ENCODE assay signal across 13 cellular contexts in genomic region chr10:71584902-71585578, GRCh38.
"Had no signal": no experiment of that assay in that cellular context is flagged by ENCODE, and none has a peak within 500 bp of the region (broad histone marks: within the 10 kb centered on the region; RNA-seq: fewer than 3 reads in every experiment).

No MANE protein-coding gene starts in this region.

- FAIRE-seq: bronchial epithelial cell had no signal

- H3K79me2 ChIP-seq: hepatocyte had no signal

- H3K4me3 ChIP-seq: gastroesophageal sphincter, hepatocyte, lower lobe of right lung, right atrium auricular region, tibial nerve had no signal

- H3K36me3 ChIP-seq: gastroesophageal sphincter, lower lobe of right lung, right atrium auricular region, tibial nerve had no signal

- H3K27ac ChIP-seq: gastroesophageal sphincter, hepatocyte, lower lobe of right lung, right atrium auricular region, tibial nerve had no signal

- DNase-seq: activated CD4-positive, alpha-beta T cell treated with anti-CD3 and anti-CD28 coated beads, Interleukin-2, amount 50 U/mL, for 4 hours; activated effector memory CD4-positive, alpha-beta T cell treated with Interleukin-2 at 50 U/mL for 16 hours; activated T-cell treated with anti-CD3 and anti-CD28 coated beads, Interleukin-2, amount 50 U/mL, for 1 hour; amniotic stem cell; lower lobe of right lung; naive thymus-derived CD4-positive, alpha-beta T cell; stimulated activated naive B cell treated with anti-CD40 and anti-IgM and Interleukin-4, amounts not matched to agents 10 μg/mL and 1 μg/mL and 100 μg/mL, for 72 hours had no signal

- ATAC-seq: gastroesophageal sphincter; lower lobe of right lung; naive thymus-derived CD4-positive, alpha-beta T cell; SK-N-SH treated with all-trans-retinoic acid at 6 μM for 48 hours; stimulated activated naive B cell treated with anti-CD40 and anti-IgM and Interleukin-4, amounts not matched to agents 10 μg/mL and 1 μg/mL and 100 μg/mL, for 72 hours had no signal

- H3K27me3 ChIP-seq: gastroesophageal sphincter, right atrium auricular region, tibial nerve had no signal

- H3K4me1 ChIP-seq: gastroesophageal sphincter, right atrium auricular region had no signal

- H3K9me3 ChIP-seq: gastroesophageal sphincter, lower lobe of right lung, right atrium auricular region, tibial nerve had no signal

- H3K4me2 ChIP-seq: hepatocyte had no signal

- H2AFZ ChIP-seq: hepatocyte had no signal
